ENCODE assay signal across 13 cellular contexts in genomic region chr1:200075522-200075921, GRCh38. TPM values are rescaled to one million over a fixed set of nuclear protein-coding genes. Genes with fewer than 3 reads are reported as not detected.
A peak's percentile ranks its signal among the peaks of the same experiment; 100 is the strongest.
DNase-seq lines count a peak whose midpoint lies in the region; ATAC-seq, FAIRE-seq and TF ChIP-seq lines count a peak whose summit lies in the region.
"Had no signal": no experiment of that assay in that cellular context is flagged by ENCODE, and none has a peak within 500 bp of the region (broad histone marks: within the 10 kb centered on the region; RNA-seq: fewer than 3 reads in every experiment).

No MANE protein-coding gene starts in this region.

- BruUV-seq in A673 (replicated peaks; lab: Mats Ljungman, UMichigan) = no TSS peak

- no peak overlapping the region for H3K27ac Mint-ChIP-seq in astrocyte (ENCODE audit: unreplicated experiment)
- H3K27ac Mint-ChIP-seq: activated naive CD8-positive, alpha-beta T cell treated with anti-CD3 and anti-CD28 coated beads for 36 hours had no signal

- H3K36me3 ChIP-seq in A673 (ENCODE audit: insufficient read depth, low read length, poor library complexity, severe bottlenecking) = no peaks in the 10 kb centered on the region
- no peaks in the 10 kb centered on the region for H3K36me3 ChIP-seq in astrocyte (ENCODE audit: insufficient read depth, low read length)
- H3K36me3 ChIP-seq in left lung = no peaks in the 10 kb centered on the region
- H3K36me3 ChIP-seq: tibial nerve had no signal

- H2AFZ ChIP-seq in astrocyte (ENCODE audit: low read depth, low read length) = no peak overlapping the region

- POLR2A ChIA-PET in A673 (lab: Charles Lee; ENCODE audit: low non-redundant PET) = no interaction called here

- no peaks in the 10 kb centered on the region for H3K9me3 Mint-ChIP-seq in astrocyte (ENCODE audit: unreplicated experiment)
- H3K9me3 Mint-ChIP-seq: activated naive CD8-positive, alpha-beta T cell treated with anti-CD3 and anti-CD28 coated beads for 36 hours had no signal

- no peak overlapping the region for H3K4me3 Mint-ChIP-seq in astrocyte (ENCODE audit: unreplicated experiment)
- H3K4me3 Mint-ChIP-seq: activated naive CD8-positive, alpha-beta T cell treated with anti-CD3 and anti-CD28 coated beads for 36 hours had no signal

- in situ Hi-C loops in KBM-7 (cut with MboI; ENCODE audit: low pct_unique_long_range_greater_than_20kb, low sequenced_read_pairs) = no loop called here

- H4K20me1 ChIP-seq in astrocyte (ENCODE audit: insufficient read depth, low read length) = no peaks in the 10 kb centered on the region

- FAIRE-seq in astrocyte (lab: Jason Lieb, UNC) = no peak
- FAIRE-seq: colon had no signal

- no peak overlapping the region for H3K9ac ChIP-seq in astrocyte (ENCODE audit: low read length)

- CTCF ChIA-PET in A673 (lab: Charles Lee) = no interaction called here

- H3K79me2 ChIP-seq in astrocyte (ENCODE audit: insufficient read depth, low read length) = no peaks in the 10 kb centered on the region

- ATAC-seq in left lung = peak; percentile 33

- H3K36me3 Mint-ChIP-seq in astrocyte (ENCODE audit: low read depth, unreplicated experiment) = no peaks in the 10 kb centered on the region
- H3K36me3 Mint-ChIP-seq: activated naive CD8-positive, alpha-beta T cell treated with anti-CD3 and anti-CD28 coated beads for 36 hours had no signal

- peaks cover 11% of the 10 kb centered on the region for H3K4me1 ChIP-seq in A673 (ENCODE audit: insufficient read depth, low read length, poor library complexity, severe bottlenecking)
- peaks cover 7% of the 10 kb centered on the region for H3K4me1 ChIP-seq in astrocyte (ENCODE audit: insufficient read depth, low read length)
- H3K4me1 ChIP-seq in left lung = peaks cover 4 to 6% of the 10 kb centered on the region in 2 donors

- H3K9me3 ChIP-seq in A673 (ENCODE audit: low read depth, low read length, poor library complexity, severe bottlenecking) (no peaks in the 10 kb centered on the region), astrocyte (ENCODE audit: insufficient read depth, low read depth, low read length) (no peaks in the 10 kb centered on the region), left lung (no peaks in the 10 kb centered on the region)
- H3K9me3 ChIP-seq: tibial nerve had no signal

- peaks cover 8% of the 10 kb centered on the region for H3K4me1 Mint-ChIP-seq in astrocyte (ENCODE audit: low read depth, unreplicated experiment)
- H3K4me1 Mint-ChIP-seq: activated naive CD8-positive, alpha-beta T cell treated with anti-CD3 and anti-CD28 coated beads for 36 hours had no signal

- H3K27me3 Mint-ChIP-seq in astrocyte (ENCODE audit: low read depth, unreplicated experiment) = peaks cover 5% of the 10 kb centered on the region

- intact Hi-C loops in A673 (cut with micrococcal nuclease; ENCODE audit: unreplicated experiment) = no loop called here
- intact Hi-C loops in left lung (cut with DNase I) = no loop called here
- intact Hi-C loops in posterior vena cava (cut with DNase I) = no loop called here

- TF ChIP-seq CTCF in A673 (conservative IDR thresholded peaks at IDR 0.05; ENCODE audit: low read depth, low read length) (no peak), astrocyte (IDR thresholded peaks at IDR 0.05; ENCODE audit: insufficient read depth, low read depth, low read length) (no peak), left lung (IDR thresholded peaks at IDR 0.05) (no peak)

- H3K27ac ChIP-seq in A673 (ENCODE audit: low read depth, low read length, poor library complexity, severe bottlenecking) (no peak overlapping the region), astrocyte (ENCODE audit: low read depth, low read length) (no peak overlapping the region), left lung (peak overlapping the region in 1 of 2 donors; percentile 45)

- H3K27me3 ChIP-seq in A673 (replicated peaks; ENCODE audit: insufficient read depth, low read depth, low read length, poor library complexity) (peaks cover 20% of the 10 kb centered on the region), astrocyte (ENCODE audit: insufficient read depth, low read length) (peaks cover 4% of the 10 kb centered on the region), left lung (peaks cover 0 to 6% of the 10 kb centered on the region in 2 donors)

- peak; percentile 14 for DNase-seq in A673 (ENCODE audit: low spot score)
- peak; percentile 8 for DNase-seq in KBM-7
- DNase-seq in astrocyte (ENCODE audit: low read depth) = no peak
- DNase-seq in left lung = no peak
- no peak for DNase-seq in mesenteric fat pad (ENCODE audit: low spot score)
- no peak for DNase-seq in HUDEP-2 (lab: John Stamatoyannopoulos, UW; ENCODE audit: unreplicated experiment in 76 of 76)
- DNase-seq in COLO829 (ENCODE audit: low spot score) = no peak
- DNase-seq in posterior vena cava (ENCODE audit: low spot score) = no peak
- DNase-seq: activated naive CD8-positive, alpha-beta T cell treated with anti-CD3 and anti-CD28 coated beads for 36 hours; DMS153; NCI-H1105 treated with DMSO at 0.1 percent for 48 hours had no signal

- peak overlapping the region; percentile 17 for H3K4me2 ChIP-seq in astrocyte (ENCODE audit: low read length)

- peak overlapping the region; percentile 3 for H3K4me3 ChIP-seq in A673 (ENCODE audit: low read depth, low read length, poor library complexity, severe bottlenecking)
- no peak overlapping the region for H3K4me3 ChIP-seq in astrocyte (ENCODE audit: insufficient read depth, low read depth, low read length)
- no peak overlapping the region for H3K4me3 ChIP-seq in left lung

RNA-seq across cellular contexts. Expression of gene NR5A2, which starts 48.0 kb away (rescaled TPM):
- not detected in 2 replicates for total RNA-seq in A673 (2021)
- 0.12 and 0.39 TPM in 2 replicates for total RNA-seq in astrocyte
- total RNA-seq in left lung = 1 to 10 TPM; 2.8 to 3.1 TPM
- 9.6 TPM for total RNA-seq in mesenteric fat pad
- 1 to 10 TPM in 1 of 2 donors, under 1 TPM in 1; 0.95 to 3.1 TPM for total RNA-seq in posterior vena cava

Comparison
In these comparisons a context has a peak if more than half of its experiments do, and no peak if none do; other contexts are left out.
1. DNase-seq: peak in A673 (single experiment) and KBM-7 (single experiment); none in astrocyte (single experiment), left lung (0 of 2), mesenteric fat pad (single experiment), HUDEP-2 (0 of 76), COLO829 (single experiment) and posterior vena cava (single experiment).